Comparison of ENCODE assay signal across 15 cellular contexts in genomic region chr2:137957033-137957432, GRCh38. TPM values are rescaled to one million over a fixed set of nuclear protein-coding genes. Genes with fewer than 3 reads are reported as not detected.
DNase-seq lines count a peak whose midpoint lies in the region; ATAC-seq and TF ChIP-seq lines count a peak whose summit lies in the region.
"Had no signal": no experiment of that assay in that cellular context is flagged by ENCODE, and none has a peak within 500 bp of the region (broad histone marks: within the 10 kb centered on the region; RNA-seq: fewer than 3 reads in every experiment).

No MANE protein-coding gene starts in this region.

- H3K27me3 ChIP-seq in breast epithelium (no peaks in the 10 kb centered on the region), SJSA1 (replicated peaks) (no peaks in the 10 kb centered on the region), fibroblast of lung (ENCODE audit: control insufficient read depth, insufficient read depth, low read length) (no peaks in the 10 kb centered on the region)
- H3K27me3 ChIP-seq: transverse colon had no signal

- H3K27me3 Mint-ChIP-seq in MCF 10A (ENCODE audit: insufficient read depth, unreplicated experiment) (no peaks in the 10 kb centered on the region), progenitor cell of endocrine pancreas (no peaks in the 10 kb centered on the region)
- H3K27me3 Mint-ChIP-seq: activated naive CD4-positive, alpha-beta T cell treated with anti-CD3 and anti-CD28 coated beads, Interleukin-2, amount 10 ng/mL, durations not matched to agents 7 days and 5 days had no signal

- no TSS peak for BruUV-seq in MCF 10A (replicated peaks; lab: Mats Ljungman, UMichigan)

- TF ChIP-seq CTCF in MCF 10A (IDR thresholded peaks at IDR 0.05; ENCODE audit: unreplicated experiment) = no peak
- no peak for TF ChIP-seq CTCF in breast epithelium (IDR thresholded peaks at IDR 0.05)
- no peak for TF ChIP-seq CTCF in fibroblast of lung (conservative IDR thresholded peaks at IDR 0.05 in 1 of 2, IDR thresholded peaks at IDR 0.05 in 1 of 2; ENCODE audit: low read depth in 1 of 2, low read length in 2 of 2)
- TF ChIP-seq CTCF in progenitor cell of endocrine pancreas (IDR thresholded peaks at IDR 0.05; ENCODE audit: unreplicated experiment) = no peak

- no peaks in the 10 kb centered on the region for H3K79me2 ChIP-seq in fibroblast of lung (ENCODE audit: control insufficient read depth, insufficient read depth, low read length)

- H3K9me3 Mint-ChIP-seq in MCF 10A (ENCODE audit: unreplicated experiment) = peaks cover 15% of the 10 kb centered on the region
- H3K9me3 Mint-ChIP-seq in progenitor cell of endocrine pancreas (ENCODE audit: low read depth) = peaks cover 10% of the 10 kb centered on the region
- H3K9me3 Mint-ChIP-seq: activated naive CD4-positive, alpha-beta T cell treated with anti-CD3 and anti-CD28 coated beads, Interleukin-2, amount 10 ng/mL, durations not matched to agents 7 days and 5 days had no signal

- no peaks in the 10 kb centered on the region for H3K36me3 ChIP-seq in breast epithelium
- no peaks in the 10 kb centered on the region for H3K36me3 ChIP-seq in SJSA1
- no peaks in the 10 kb centered on the region for H3K36me3 ChIP-seq in fibroblast of lung (ENCODE audit: control insufficient read depth, insufficient read depth, low read length)
- H3K36me3 ChIP-seq: transverse colon, WERI-Rb-1 had no signal

- peak overlapping the region; percentile 19 for H3K4me2 ChIP-seq in fibroblast of lung (ENCODE audit: extremely low read depth, insufficient read depth, low read length)
- H3K4me2 ChIP-seq: A549 had no signal

- no peak overlapping the region for H2AFZ ChIP-seq in fibroblast of lung (ENCODE audit: low read length)

- H3K4me1 ChIP-seq in breast epithelium (no peaks in the 10 kb centered on the region), SJSA1 (replicated peaks) (peaks cover 47% of the 10 kb centered on the region), fibroblast of lung (ENCODE audit: control insufficient read depth, extremely low read depth, insufficient read depth, low read length) (peaks cover 4% of the 10 kb centered on the region)
- H3K4me1 ChIP-seq: A549 had no signal

- intact Hi-C loops in MCF 10A (cut with micrococcal nuclease) = loop anchor here (10.0 kb wide), 1 partner anchor 118 kb away; no protein-coding TSS in a partner anchor
- intact Hi-C loops in breast epithelium (cut with DNase I; ENCODE audit: low total_unique reads) = no loop called here

- no peak overlapping the region for H3K27ac ChIP-seq in breast epithelium
- H3K27ac ChIP-seq in SJSA1 = peak overlapping the region; percentile 57
- H3K27ac ChIP-seq in fibroblast of lung (ENCODE audit: insufficient read depth, low read length) = no peak overlapping the region
- H3K27ac ChIP-seq: A549, transverse colon, WERI-Rb-1 had no signal

- peak; percentile 76 for DNase-seq in MCF 10A (ENCODE audit: unreplicated experiment)
- no peak for DNase-seq in breast epithelium (ENCODE audit: low spot score in 2 of 2)
- peak; percentile 60 for DNase-seq in SJSA1 (ENCODE audit: low read depth in 1 of 2, low spot score in 2 of 2)
- DNase-seq in fibroblast of lung (ENCODE audit: low read depth in 2 of 2) = peak; percentile 94 to 96
- peak; percentile 65 for DNase-seq in stromal cell of bone marrow (ENCODE audit: low read depth)
- DNase-seq in germinal center (ENCODE audit: low spot score) = no peak
- no peak for DNase-seq in progenitor cell of endocrine pancreas (ENCODE audit: low spot score, unreplicated experiment)
- DNase-seq: activated naive CD4-positive, alpha-beta T cell treated with anti-CD3 and anti-CD28 coated beads, Interleukin-2, amount 10 ng/mL, durations not matched to agents 7 days and 5 days; Kasumi-1; mucosa of descending colon; transverse colon; WERI-Rb-1 had no signal

- TF ChIP-seq POLR2A in breast epithelium (IDR thresholded peaks at IDR 0.05) = no peak

- H4K20me1 ChIP-seq in fibroblast of lung (ENCODE audit: control insufficient read depth, extremely low read depth, insufficient read depth, low read length) = no peaks in the 10 kb centered on the region

- CTCF ChIA-PET in MCF 10A (lab: Yijun Ruan, JAX) = interaction anchor here (0.8 to 1.6 kb wide), 4 partner anchors 46 to 834 kb away, joined by 3 to 5 read pairs (median 4); no protein-coding TSS in a partner anchor

- H3K9me3 ChIP-seq in breast epithelium (no peaks in the 10 kb centered on the region), SJSA1 (replicated peaks) (no peaks in the 10 kb centered on the region), fibroblast of lung (ENCODE audit: control insufficient read depth, insufficient read depth, low read depth, low read length) (no peaks in the 10 kb centered on the region)
- H3K9me3 ChIP-seq: A549, mucosa of descending colon, transverse colon had no signal

- H3K4me3 Mint-ChIP-seq in MCF 10A (ENCODE audit: unreplicated experiment) (no peak overlapping the region), progenitor cell of endocrine pancreas (ENCODE audit: low read depth) (no peak overlapping the region)
- H3K4me3 Mint-ChIP-seq: activated naive CD4-positive, alpha-beta T cell treated with anti-CD3 and anti-CD28 coated beads, Interleukin-2, amount 10 ng/mL, durations not matched to agents 7 days and 5 days had no signal

- H3K4me3 ChIP-seq in breast epithelium (no peak overlapping the region), SJSA1 (no peak overlapping the region), fibroblast of lung (replicated peaks in 1 of 4; ENCODE audit: control extremely low read depth in 1 of 4, insufficient read depth in 1 of 4, low read depth in 3 of 4, low read length in 4 of 4) (no peak overlapping the region)
- H3K4me3 ChIP-seq: A549, GM12878, mucosa of descending colon, transverse colon had no signal

- ATAC-seq in HG03280 (IDR thresholded peaks at IDR 0.05; ENCODE audit: unreplicated experiment) = no peak
- ATAC-seq: A549, GM12878, mucosa of descending colon had no signal

- POLR2A ChIA-PET in MCF 10A (lab: Yijun Ruan, JAX) = interaction anchor here (1.3 kb wide), 1 partner anchor 104 kb away, joined by 3 read pairs; no protein-coding TSS in a partner anchor

- H3K4me1 Mint-ChIP-seq in MCF 10A (ENCODE audit: insufficient read depth, unreplicated experiment) (peaks cover 16% of the 10 kb centered on the region), progenitor cell of endocrine pancreas (ENCODE audit: low read depth) (peaks cover 7% of the 10 kb centered on the region)

- H3K27ac Mint-ChIP-seq in MCF 10A (ENCODE audit: low read depth, unreplicated experiment) = peak overlapping the region; percentile 60
- H3K27ac Mint-ChIP-seq in progenitor cell of endocrine pancreas = no peak overlapping the region
- H3K27ac Mint-ChIP-seq: activated naive CD4-positive, alpha-beta T cell treated with anti-CD3 and anti-CD28 coated beads, Interleukin-2, amount 10 ng/mL, durations not matched to agents 7 days and 5 days had no signal

- H3K36me3 Mint-ChIP-seq in MCF 10A (ENCODE audit: insufficient read depth, unreplicated experiment) (no peaks in the 10 kb centered on the region), progenitor cell of endocrine pancreas (ENCODE audit: insufficient read depth) (peaks cover under 1% of the 10 kb centered on the region)
- H3K36me3 Mint-ChIP-seq: activated naive CD4-positive, alpha-beta T cell treated with anti-CD3 and anti-CD28 coated beads, Interleukin-2, amount 10 ng/mL, durations not matched to agents 7 days and 5 days had no signal

- no peak overlapping the region for H3K9ac ChIP-seq in fibroblast of lung (ENCODE audit: insufficient read depth, low read length)

RNA-seq across cellular contexts. Expression of gene HNMT, which starts 7.2 kb away (rescaled TPM):
- total RNA-seq in MCF 10A (2022) = 0.28 TPM in 1 of 2 replicates, not detected in the other
- total RNA-seq in breast epithelium = 100 to 1,000 TPM in 2 of 3 donors, 10 to 100 TPM in 1; 94.7 to 174 (median 105) TPM
- total RNA-seq in SJSA1 (2014; rRNA removed; shearing (Covaris generic)) = 47.6 and 65.8 TPM in 2 replicates
- 139 and 163 TPM in 2 replicates for total RNA-seq in fibroblast of lung
- 33.7 and 45.9 TPM in 2 replicates for polyA plus RNA-seq in fibroblast of lung
- polyA plus RNA-seq in fibroblast of lung (2012) = 30.0 and 36.3 TPM in 2 replicates
- 0.44 and 4.3 TPM in 2 replicates for polyA minus RNA-seq in fibroblast of lung (ENCODE audit: low replicate concordance)
- total RNA-seq in progenitor cell of endocrine pancreas = 16.8 and 17.6 TPM in 2 replicates
- total RNA-seq: GM12878 had no signal
- polyA plus RNA-seq: GM12878 had no signal

Comparison
In these comparisons a context has a peak if more than half of its experiments do, and no peak if none do; other contexts are left out.
1. DNase-seq: peak in MCF 10A (single experiment), SJSA1 (2 of 2), fibroblast of lung (2 of 2) and stromal cell of bone marrow (single experiment); none in breast epithelium (0 of 2), germinal center (single experiment) and progenitor cell of endocrine pancreas (single experiment).
2. RNA of gene HNMT, which starts 7.2 kb away (total RNA-seq): 139 to 163 TPM in fibroblast of lung, 94.7 to 174 TPM in breast epithelium, 47.6 to 65.8 TPM in SJSA1 and 16.8 to 17.6 TPM in progenitor cell of endocrine pancreas; 0.28 TPM in MCF 10A; every median in the first group is over 10 times any median in the second.